Comparison of ENCODE assay signal across 8 cellular contexts in the genomic region with DNA sequence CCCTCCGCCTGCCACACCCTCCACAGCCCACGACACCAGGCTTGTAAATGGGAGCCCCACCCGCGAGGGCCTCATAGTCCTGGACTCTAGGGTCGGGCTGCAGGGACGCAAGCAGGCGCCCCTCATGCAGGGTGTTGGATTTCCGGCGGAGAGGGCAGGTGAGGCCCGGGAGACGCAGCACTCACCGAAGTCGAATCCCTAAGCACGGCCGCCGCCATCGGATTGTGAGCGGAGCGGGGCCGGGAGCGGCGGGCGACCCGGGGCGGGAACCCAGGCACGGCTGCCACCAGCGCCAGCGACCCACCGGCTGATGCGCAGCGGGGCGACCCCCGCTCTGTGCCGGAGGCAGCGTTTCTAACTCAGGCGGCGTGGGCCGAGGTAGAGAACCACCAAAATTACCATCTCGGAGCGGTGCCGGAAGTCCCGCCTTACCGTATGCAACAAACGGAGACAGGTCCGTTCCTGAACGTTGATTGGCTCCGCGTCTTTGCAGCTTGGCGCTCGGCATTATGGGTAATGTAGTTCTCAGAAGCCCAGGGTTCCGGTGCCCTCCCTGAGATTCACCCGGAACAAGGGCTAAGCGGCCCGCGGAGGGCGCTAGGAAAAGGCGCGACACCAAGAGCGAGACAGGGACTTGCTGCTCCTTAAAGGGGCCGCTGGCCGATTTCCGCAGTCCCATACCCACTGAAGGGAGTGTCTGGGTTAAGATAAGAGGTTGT. TPM values are rescaled to one million over a fixed set of nuclear protein-coding genes. Genes with fewer than 3 reads are reported as not detected.
A peak's percentile ranks its signal among the peaks of the same experiment; 100 is the strongest.
DNase-seq lines count a peak whose midpoint lies in the region; ATAC-seq, FAIRE-seq and TF ChIP-seq lines count a peak whose summit lies in the region.

TSS of gene ZNF416 (minus strand) at position 425 of the 719 bp plus-strand sequence. CDS start at position 218, 207 bp downstream.

- peaks cover 47% of the 10 kb centered on the region for H3K36me3 Mint-ChIP-seq in chondrocyte (ENCODE audit: low read depth)

- H3K4me1 Mint-ChIP-seq in chondrocyte (ENCODE audit: low read depth) = peaks cover 23% of the 10 kb centered on the region

- intact Hi-C loops in kidney (cut with DNase I) = no loop called here

- ATAC-seq in HG03378 (IDR thresholded peaks at IDR 0.05; ENCODE audit: unreplicated experiment) = peak; percentile 94

- peak within 1 kb of the TSS; percentile 87 for H3K27ac Mint-ChIP-seq in chondrocyte (ENCODE audit: unreplicated experiment)

- peak within 1 kb of the TSS; percentile 85 to 90 for H3K4me3 ChIP-seq in kidney (ENCODE audit: low read length in 2 of 2)

- peak within 1 kb of the TSS in 1 of 2 donors; percentile 35 for H3K27ac ChIP-seq in kidney (ENCODE audit: low read depth in 2 of 2, low read length in 2 of 2)

- peaks cover 23 to 33% of the 10 kb centered on the region in 2 donors for H3K36me3 ChIP-seq in kidney (ENCODE audit: control insufficient read depth in 1 of 2, insufficient read depth in 2 of 2, low read length in 2 of 2)

- H3K4me3 Mint-ChIP-seq in chondrocyte (ENCODE audit: unreplicated experiment) = peak within 1 kb of the TSS; percentile 79

- H3K9ac ChIP-seq in kidney (ENCODE audit: low read length in 2 of 2) = peak within 1 kb of the TSS; percentile 77 to 87

- FAIRE-seq in kidney (lab: Jason Lieb, UNC) = peak; percentile 96

- peaks cover 59% of the 10 kb centered on the region for H3K9me3 Mint-ChIP-seq in chondrocyte (ENCODE audit: low read depth)

- peak; percentile 72 for TF ChIP-seq POLR2A in GM19099 (IDR thresholded peaks at IDR 0.05; ENCODE audit: extremely low read depth, insufficient read length, low read depth)

- peak; percentile 99 for DNase-seq in Ammon's horn (ENCODE audit: low spot score)
- peak; percentile 94 for DNase-seq in NCI-H446 treated with DMSO at 0.1 percent for 48 hours (lab: John Stamatoyannopoulos, UW)
- peak; percentile 92 for DNase-seq in activated CD4-positive, alpha-beta T cell treated with anti-CD3 and anti-CD28 coated beads for 1 hour
- peak; percentile 97 for DNase-seq in chondrocyte (ENCODE audit: low spot score)
- peak; percentile 98 for DNase-seq in kidney
- peak; percentile 81 to 88 for DNase-seq in stimulated activated CD4-positive, alpha-beta T cell treated with anti-CD3 and anti-CD28 coated beads, Interleukin-15, amount 100 ng/mL, for 1 hour (ENCODE audit: low read depth in 1 of 2, low spot score in 1 of 2)

- H3K4me1 ChIP-seq in kidney (ENCODE audit: control insufficient read depth in 1 of 2, insufficient read depth in 1 of 2, low read depth in 1 of 2, low read length in 2 of 2) = peaks cover 4 to 12% of the 10 kb centered on the region in 2 donors

- no peaks in the 10 kb centered on the region for H3K27me3 Mint-ChIP-seq in chondrocyte (ENCODE audit: low read depth)

- peaks cover 21 to 39% of the 10 kb centered on the region in 2 donors for H3K9me3 ChIP-seq in kidney (ENCODE audit: control insufficient read depth in 1 of 2, low read length in 2 of 2)

- TF ChIP-seq CTCF in chondrocyte (IDR thresholded peaks at IDR 0.05) (peak; percentile 58), kidney (IDR thresholded peaks at IDR 0.05; ENCODE audit: borderline replicate concordance, extremely low read depth, insufficient read depth) (peak; percentile 13)

RNA-seq across cellular contexts. Expression of gene ZNF416, which starts in this region (rescaled TPM):
- total RNA-seq in chondrocyte (5.4 to 7.7 TPM (median 6.0 TPM) in 3 replicates), kidney (8.0 TPM)
- polyA plus RNA-seq in kidney (ENCODE audit: insufficient read depth, low read depth, low replicate concordance) = 3.5 TPM
